9 cellular contexts compared by ENCODE assay signal in the genomic region with DNA sequence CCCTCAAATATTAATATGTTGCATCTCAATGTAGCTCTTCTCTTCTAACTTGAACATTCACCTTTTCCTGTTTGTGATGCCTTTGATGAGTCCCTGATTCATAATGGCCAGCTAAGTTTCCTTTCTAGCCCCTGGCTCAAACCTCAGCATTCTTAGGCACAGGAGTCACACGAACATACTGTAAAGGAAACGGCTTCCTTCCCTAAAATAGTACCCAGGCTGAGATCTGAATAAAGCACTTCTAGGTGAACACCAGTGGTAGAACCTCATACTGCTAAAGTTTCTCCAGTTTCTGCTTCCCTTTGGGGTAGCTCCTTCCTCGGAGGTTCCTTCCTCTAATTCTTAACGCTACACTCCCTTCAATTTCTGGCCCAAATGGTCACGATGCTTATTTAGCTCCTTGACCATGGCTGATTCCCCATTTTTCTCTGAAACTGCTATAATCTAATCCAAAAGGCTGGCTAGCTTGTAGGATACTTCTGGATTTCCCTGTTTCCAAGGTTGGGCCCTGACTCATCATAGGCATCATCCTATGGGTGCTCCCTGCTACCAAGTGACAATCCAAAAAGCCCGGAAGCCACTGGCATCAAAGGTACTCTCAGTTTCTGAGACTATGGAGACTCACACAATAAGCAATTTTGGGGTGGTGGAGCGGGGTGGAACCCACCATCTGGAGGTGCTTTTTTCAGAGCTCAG. TPM values are rescaled to one million over a fixed set of nuclear protein-coding genes. Genes with fewer than 3 reads are reported as not detected.
DNase-seq lines count a peak whose midpoint lies in the region; ATAC-seq and TF ChIP-seq lines count a peak whose summit lies in the region.
"Had no signal": no experiment of that assay in that cellular context is flagged by ENCODE, and none has a peak within 500 bp of the region (broad histone marks: within the 10 kb centered on the region; RNA-seq: fewer than 3 reads in every experiment).

No MANE protein-coding gene starts in this region.

- peak overlapping the region; percentile 94 for H3K14ac ChIP-seq in IMR-90 (replicated peaks; ENCODE audit: low read depth, low read length)

- CTCF ChIA-PET in IMR-90 (lab: Yijun Ruan, JAX): interaction anchor here (0.7 to 2.0 kb wide), 2 partner anchors 10 to 44 kb away, joined by 3 to 7 read pairs; no protein-coding TSS in a partner anchor
- CTCF ChIA-PET in GM10248 (lab: Yijun Ruan, JAX): interaction anchor here (0.7 to 6.5 kb wide), 10 partner anchors 8 to 272 kb away, joined by 3 to 96 read pairs (median 4); no protein-coding TSS in a partner anchor

- no TSS peak for BruUV-seq in IMR-90 (replicated peaks; lab: Mats Ljungman, UMichigan)

- H2AK5ac ChIP-seq in IMR-90 (ENCODE audit: low read depth, low read length): peak overlapping the region; percentile 99

- peak overlapping the region; percentile 100 for H2BK15ac ChIP-seq in IMR-90 (ENCODE audit: low read depth, low read length)

- H3K18ac ChIP-seq in IMR-90 (ENCODE audit: low read depth, low read length): peak overlapping the region; percentile 84; the same call in 1 of the 2 replicates

- no peaks in the 10 kb centered on the region for H3K27me3 ChIP-seq in IMR-90 (ENCODE audit: control insufficient read depth, insufficient read depth, low read length)
- H3K27me3 ChIP-seq in testis: no peaks in the 10 kb centered on the region

- H3K27ac Mint-ChIP-seq in mesothelial cell of epicardium: peak overlapping the region; percentile 52

- peak overlapping the region; percentile 85 for H4K5ac ChIP-seq in IMR-90 (ENCODE audit: low read depth, low read length)

- peak overlapping the region; percentile 97 for H3K4ac ChIP-seq in IMR-90 (ENCODE audit: low read depth, low read length)

- peak overlapping the region; percentile 68 for H3K9ac ChIP-seq in IMR-90 (ENCODE audit: low read depth, low read length)

- peak overlapping the region; percentile 77 for H3K56ac ChIP-seq in IMR-90 (ENCODE audit: extremely low read depth, insufficient read depth, low read length)

- TF ChIP-seq POLR2A in IMR-90 (IDR thresholded peaks at IDR 0.05; ENCODE audit: low read depth, low read length) (peak; percentile 68), testis (IDR thresholded peaks at IDR 0.05) (no peak)

- TF ChIP-seq CTCF in IMR-90 (conservative IDR thresholded peaks at IDR 0.05; ENCODE audit: low read depth, low read length) (no peak), mesothelial cell of epicardium (IDR thresholded peaks at IDR 0.05; ENCODE audit: unreplicated experiment) (no peak), testis (IDR thresholded peaks at IDR 0.05) (no peak), GM10248 (IDR thresholded peaks at IDR 0.05; ENCODE audit: control extremely low read depth, extremely low read depth, low read depth, missing control alignments) (no peak)

- 50% methylated on average over 5 of the region's 7 CpGs; no CpG with 5 or more reads in 1 of the 2 experiments for WGBS in IMR-90 (ENCODE audit: extremely low coverage in 2 of 2, insufficient read length in 1 of 2), 2 experiments
- 48 to 73% methylated on average over 7 of the region's 7 CpGs for WGBS in testis, 2 donors

- H3K9me3 Mint-ChIP-seq in mesothelial cell of epicardium: no peaks in the 10 kb centered on the region

- H4K91ac ChIP-seq in IMR-90 (ENCODE audit: insufficient read depth, low read depth, low read length): peak overlapping the region; percentile 96

- H3K4me1 Mint-ChIP-seq in mesothelial cell of epicardium: peaks cover 36% of the 10 kb centered on the region

- peak; percentile 59 for DNase-seq in AG20443 (ENCODE audit: low spot score)
- DNase-seq in IMR-90: peak; percentile 91
- peak; percentile 80 for DNase-seq in astrocyte of the hippocampus (ENCODE audit: low read depth, low spot score)
- no peak for DNase-seq in mesothelial cell of epicardium (ENCODE audit: low spot score in 2 of 2, unreplicated experiment in 2 of 2)
- no peak for DNase-seq in testis
- no peak for DNase-seq in NCI-H510A treated with DMSO at 0.1 percent for 48 hours (lab: John Stamatoyannopoulos, UW)
- no peak for DNase-seq in GM10248 (ENCODE audit: extremely low spot score)
- no peak for DNase-seq in NCI-H526 treated with DMSO at 0.1 percent for 48 hours (lab: John Stamatoyannopoulos, UW)
- DNase-seq: NCI-H187 had no signal

- peak overlapping the region; percentile 99 for H2BK5ac ChIP-seq in IMR-90 (ENCODE audit: low read depth, low read length, poor library complexity, severe bottlenecking)

- in situ Hi-C loops in IMR-90 (cut with MboI; ENCODE audit: low sequenced_read_pairs): loop anchor here (5.0 to 25.0 kb wide), 4 partner anchors 176 to 671 kb away; a partner anchor contains a TSS

- TF ChIP-seq RAD21 in IMR-90 (IDR thresholded peaks at IDR 0.05; ENCODE audit: low read length): no peak

- H3K9me1 ChIP-seq in IMR-90 (ENCODE audit: insufficient read depth, low read length): peaks cover 33% of the 10 kb centered on the region

- peak overlapping the region; percentile 64 to 96 for H4K8ac ChIP-seq in IMR-90 (ENCODE audit: low read depth in 2 of 2, low read length in 2 of 2)

- peak overlapping the region; percentile 98 for H2BK20ac ChIP-seq in IMR-90 (ENCODE audit: low read depth, low read length)

- H2AFZ ChIP-seq in IMR-90 (replicated peaks; ENCODE audit: low read length, poor library complexity): peak overlapping the region; percentile 64

- H4K20me1 ChIP-seq in IMR-90 (ENCODE audit: insufficient read depth, low read length): no peaks in the 10 kb centered on the region

- H3K23ac ChIP-seq in IMR-90 (ENCODE audit: low read depth, low read length): peak overlapping the region; percentile 98

- peak overlapping the region; percentile 76; the same call in 1 of the 2 replicates for H3K4me2 ChIP-seq in IMR-90 (ENCODE audit: low read depth, low read length)

- H2BK120ac ChIP-seq in IMR-90 (ENCODE audit: low read depth, low read length): peak overlapping the region; percentile 98

- H3K9me3 ChIP-seq in IMR-90 (ENCODE audit: control insufficient read depth, insufficient read depth, low read length): no peaks in the 10 kb centered on the region
- H3K9me3 ChIP-seq in testis: no peaks in the 10 kb centered on the region

- H3K27ac ChIP-seq in IMR-90 (ENCODE audit: insufficient read depth, low read length) (peak overlapping the region; percentile 83), testis (no peak overlapping the region)

- intact Hi-C loops in IMR-90 (cut with micrococcal nuclease) (loop anchor here (10.0 kb wide), 1 partner anchor 549 kb away; no protein-coding TSS in a partner anchor), testis (cut with DNase I; ENCODE audit: low total_unique reads) (no loop called here)

- dilution Hi-C loops in IMR-90 (cut with HindIII; ENCODE audit: low sequenced_read_pairs, unreplicated experiment): no loop called here

- H3K4me3 Mint-ChIP-seq in mesothelial cell of epicardium: peak overlapping the region; percentile 86

- POLR2A ChIA-PET in IMR-90 (lab: Charles Lee; ENCODE audit: unreplicated experiment) (interaction anchor here (0.9 to 1.6 kb wide), 2 partner anchors 112 to 133 kb away, joined by 4 to 6 read pairs; no protein-coding TSS in a partner anchor), GM10248 (lab: Yijun Ruan, JAX) (interaction anchor here (0.5 kb wide), 1 partner anchor 175 kb away, joined by 5 read pairs; no protein-coding TSS in a partner anchor)

- H3K36me3 ChIP-seq in IMR-90 (ENCODE audit: control insufficient read depth, insufficient read depth, low read length) (peaks cover 12% of the 10 kb centered on the region), testis (ENCODE audit: low read depth, missing control alignments) (no peaks in the 10 kb centered on the region)

- H3K4me3 ChIP-seq in IMR-90 (ENCODE audit: insufficient read depth, low read depth, low read length) (no peak overlapping the region), testis (no peak overlapping the region)

- H3K27me3 Mint-ChIP-seq in mesothelial cell of epicardium (ENCODE audit: low read depth): no peaks in the 10 kb centered on the region

- peak; percentile 7; the same call in 1 of the 2 replicates for ATAC-seq in IMR-90 (ENCODE audit: low read depth)

- peaks cover 20% of the 10 kb centered on the region for H3K36me3 Mint-ChIP-seq in mesothelial cell of epicardium

- H3K4me1 ChIP-seq in IMR-90 (ENCODE audit: control insufficient read depth, insufficient read depth, low read length) (peaks cover 26% of the 10 kb centered on the region), testis (peaks cover 28% of the 10 kb centered on the region)

- peak overlapping the region; percentile 89 for H2AK9ac ChIP-seq in IMR-90 (replicated peaks; ENCODE audit: low read depth, low read length, poor library complexity)

- H3K79me1 ChIP-seq in IMR-90 (ENCODE audit: low read depth in 1 of 2, low read length in 2 of 2): peaks cover 40 to 70% of the 10 kb centered on the region in 2 experiments

TF ChIP-seq in IMR-90, 13 proteins besides CTCF, POLR2A, EP300 and RAD21 (continues in another document):
- TF ChIP-seq MAZ (IDR thresholded peaks at IDR 0.05; ENCODE audit: borderline replicate concordance, low read depth, low read length) (no peak), BHLHE40 (IDR thresholded peaks at IDR 0.05; ENCODE audit: low read depth, low read length) (0 out of 2 replicates have a peak, but pooled peaks have one; percentile 4), SMC3 (IDR thresholded peaks at IDR 0.05; ENCODE audit: low read depth, low read length) (no peak), CHD1 (IDR thresholded peaks at IDR 0.05; ENCODE audit: low read depth, low read length) (peak; percentile 65; the same call in 1 of the 2 replicates), CEBPB (IDR thresholded peaks at IDR 0.05; ENCODE audit: low read depth, low read length) (no peak), RFX5 (IDR thresholded peaks at IDR 0.05; ENCODE audit: low read depth, low read length) (no peak)

RNA-seq across cellular contexts. Expression of a gene that starts 2.4 kb away (rescaled TPM):
- 43.4 and 82.8 TPM in 2 replicates for total RNA-seq in IMR-90 (2012; rRNA removed)
- 56.5 and 62.9 TPM in 2 replicates for polyA plus RNA-seq in IMR-90 (2012; rRNA removed)
- 9.9 and 21.7 TPM in 2 replicates for polyA plus RNA-seq in IMR-90 (2012; cell fraction: cytosol; rRNA removed)
- 2.4 and 19.8 TPM in 2 replicates for polyA plus RNA-seq in IMR-90 (2012; cell fraction: nucleus; rRNA removed; ENCODE audit: low replicate concordance)
- total RNA-seq in mesothelial cell of epicardium: 63.0 to 64.7 TPM (median 63.1 TPM) in 3 replicates
- total RNA-seq in testis: 10 to 100 TPM; 50.5 to 65.6 TPM
- 47.8 TPM for polyA plus RNA-seq in testis (ENCODE audit: insufficient read depth, low read depth, low replicate concordance)

RNA-seq across cellular contexts. Expression of a gene that starts 2.5 kb away (rescaled TPM):
- 6.5 and 16.1 TPM in 2 replicates for total RNA-seq in IMR-90 (2012; rRNA removed)
- 8.8 and 9.1 TPM in 2 replicates for polyA plus RNA-seq in IMR-90 (2012; rRNA removed)
- polyA plus RNA-seq in IMR-90 (2012; cell fraction: cytosol; rRNA removed): 2.5 and 4.2 TPM in 2 replicates
- polyA plus RNA-seq in IMR-90 (2012; cell fraction: nucleus; rRNA removed; ENCODE audit: low replicate concordance): 3.7 and 5.7 TPM in 2 replicates
- 20.8 to 23.5 TPM (median 22.5 TPM) in 3 replicates for total RNA-seq in mesothelial cell of epicardium
- total RNA-seq in testis: 10 to 100 TPM; 45.5 to 74.5 TPM
- polyA plus RNA-seq in testis (ENCODE audit: insufficient read depth, low read depth, low replicate concordance): 42.3 TPM

Comparison
In these comparisons a context has a peak if more than half of its experiments do, and no peak if none do; other contexts are left out.
1. DNase-seq: peak in AG20443 (single experiment), IMR-90 (single experiment) and astrocyte of the hippocampus (single experiment); none in mesothelial cell of epicardium (0 of 2), testis (single experiment), NCI-H510A treated with DMSO at 0.1 percent for 48 hours (single experiment), GM10248 (single experiment) and NCI-H526 treated with DMSO at 0.1 percent for 48 hours (single experiment).